Comparison of ENCODE assay signal across 26 cellular contexts in genomic region chr14:90421001-90421580, GRCh38. TPM values are rescaled to one million over a fixed set of nuclear protein-coding genes. Genes with fewer than 3 reads are reported as not detected.
DNase-seq lines count a peak whose midpoint lies in the region; ATAC-seq and TF ChIP-seq lines count a peak whose summit lies in the region.
"Had no signal": no experiment of that assay in that cellular context is flagged by ENCODE, and none has a peak within 500 bp of the region (broad histone marks: within the 10 kb centered on the region; RNA-seq: fewer than 3 reads in every experiment).

No MANE protein-coding gene starts in this region.

- 0 out of 3 replicates have a peak overlapping the region, but pooled peaks have one; percentile 22 for H2BK15ac ChIP-seq in IMR-90 (ENCODE audit: low read depth, low read length)

- no peak overlapping the region for H3K18ac ChIP-seq in IMR-90 (ENCODE audit: low read depth, low read length)

- H3K9ac ChIP-seq in IMR-90 (ENCODE audit: low read depth, low read length): no peak overlapping the region

- no peaks in the 10 kb centered on the region for H3K79me1 ChIP-seq in IMR-90 (ENCODE audit: low read depth in 1 of 2, low read length in 2 of 2)

- H3K27me3 ChIP-seq in IMR-90 (ENCODE audit: control insufficient read depth, insufficient read depth, low read length) (no peaks in the 10 kb centered on the region), heart left ventricle (no peaks in the 10 kb centered on the region)
- H3K27me3 ChIP-seq: SJCRH30 had no signal

- H3K27ac ChIP-seq in IMR-90 (ENCODE audit: insufficient read depth, low read length) (no peak overlapping the region), heart left ventricle (no peak overlapping the region)
- H3K27ac ChIP-seq: A549, PC-9, SJCRH30 had no signal

- no peaks in the 10 kb centered on the region for H4K20me1 ChIP-seq in IMR-90 (ENCODE audit: insufficient read depth, low read length)

- H4K5ac ChIP-seq in IMR-90 (ENCODE audit: low read depth, low read length): no peak overlapping the region

- H3K9me3 ChIP-seq in IMR-90 (ENCODE audit: control insufficient read depth, insufficient read depth, low read length): no peaks in the 10 kb centered on the region
- H3K9me3 ChIP-seq in heart left ventricle: peaks cover 0 to 4% (median 0%) of the 10 kb centered on the region in 12 donors
- H3K9me3 ChIP-seq: Caco-2, SJCRH30 had no signal

- CTCF ChIA-PET in IMR-90 (lab: Yijun Ruan, JAX): interaction anchor here (0.6 kb wide), 1 partner anchor 16 kb away, joined by 3 read pairs; no protein-coding TSS in a partner anchor

- no peak overlapping the region for H3K23ac ChIP-seq in IMR-90 (ENCODE audit: low read depth, low read length)

- DNase-seq in IMR-90 (no peak), NCI-H2227 treated with DMSO at 0.1 percent for 48 hours (lab: John Stamatoyannopoulos, UW) (peak; percentile 67), mesenteric fat pad (ENCODE audit: low spot score) (peak; percentile 72), retina (peak; percentile 46), heart left ventricle (no peak)
- no peak for DNase-seq in activated CD4-positive, alpha-beta T cell treated with anti-CD3 and anti-CD28 coated beads for 48 hours
- DNase-seq: AML-193; C1 segment of cervical spinal cord; Caco-2; CD4-positive, alpha-beta memory T cell; GOT3; HCEC 1CT; Kasumi-1; NCI-H1105; NCI-H1694; NCI-H2081; NCI-H2171; NCI-H82; PC-9; SJCRH30 had no signal

- H3K56ac ChIP-seq in IMR-90 (ENCODE audit: extremely low read depth, insufficient read depth, low read length): no peak overlapping the region

- H2AK9ac ChIP-seq in IMR-90 (replicated peaks; ENCODE audit: low read depth, low read length, poor library complexity): peak overlapping the region; percentile 3

- H3K9me1 ChIP-seq in IMR-90 (ENCODE audit: insufficient read depth, low read length): peaks cover 3% of the 10 kb centered on the region; the same call in 1 of the 2 replicates

- POLR2A ChIA-PET in IMR-90 (lab: Charles Lee; ENCODE audit: unreplicated experiment): no interaction called here

- H2AFZ ChIP-seq in IMR-90 (replicated peaks; ENCODE audit: low read length, poor library complexity): no peak overlapping the region
- H2AFZ ChIP-seq: PC-9 had no signal

- no peak overlapping the region for H2AK5ac ChIP-seq in IMR-90 (ENCODE audit: low read depth, low read length)

- in situ Hi-C loops in IMR-90 (cut with MboI; ENCODE audit: low sequenced_read_pairs): no loop called here

- 67% methylated on average over 2 of the region's 7 CpGs; no CpG with 5 or more reads in 1 of the 2 experiments for WGBS in IMR-90 (ENCODE audit: extremely low coverage in 2 of 2, insufficient read length in 1 of 2), 2 experiments
- WGBS in heart left ventricle, 4 donors: 87 to 94% (median 92%) methylated on average over 6 to 7 of the region's 7 CpGs

- H3K14ac ChIP-seq in IMR-90 (replicated peaks; ENCODE audit: low read depth, low read length): no peak overlapping the region

- intact Hi-C loops in IMR-90 (cut with micrococcal nuclease): no loop called here
- intact Hi-C loops in heart left ventricle (cut with DNase I): loop anchor here in 1 of 10 donors (10.0 kb wide), 1 partner anchor 74 kb away; no protein-coding TSS in a partner anchor

- dilution Hi-C loops in IMR-90 (cut with HindIII; ENCODE audit: low sequenced_read_pairs, unreplicated experiment): no loop called here

- no peaks in the 10 kb centered on the region for H3K36me3 ChIP-seq in IMR-90 (ENCODE audit: control insufficient read depth, insufficient read depth, low read length)
- no peaks in the 10 kb centered on the region for H3K36me3 ChIP-seq in heart left ventricle
- H3K36me3 ChIP-seq: SJCRH30 had no signal

- no peak for TF ChIP-seq CTCF in IMR-90 (conservative IDR thresholded peaks at IDR 0.05; ENCODE audit: low read depth, low read length)
- no peak for TF ChIP-seq CTCF in heart left ventricle (IDR thresholded peaks at IDR 0.05)

- no peak overlapping the region for H4K91ac ChIP-seq in IMR-90 (ENCODE audit: insufficient read depth, low read depth, low read length)

- H2BK5ac ChIP-seq in IMR-90 (ENCODE audit: low read depth, low read length, poor library complexity, severe bottlenecking): no peak overlapping the region

- TF ChIP-seq POLR2A in IMR-90 (IDR thresholded peaks at IDR 0.05; ENCODE audit: low read depth, low read length) (no peak), heart left ventricle (IDR thresholded peaks at IDR 0.05) (no peak)

- no peak overlapping the region for H4K8ac ChIP-seq in IMR-90 (ENCODE audit: low read depth in 2 of 2, low read length in 2 of 2)

- no peaks in the 10 kb centered on the region for H3K4me1 ChIP-seq in IMR-90 (ENCODE audit: control insufficient read depth, insufficient read depth, low read length)
- peaks cover 0 to 24% (median 11%) of the 10 kb centered on the region in 12 donors for H3K4me1 ChIP-seq in heart left ventricle
- H3K4me1 ChIP-seq: Caco-2 had no signal

- no peak for ATAC-seq in IMR-90 (ENCODE audit: low read depth)
- ATAC-seq in heart left ventricle: no peak
- no peak for ATAC-seq in HG02642 (IDR thresholded peaks at IDR 0.05; ENCODE audit: poor library complexity, unreplicated experiment)
- ATAC-seq: A549, GM12878, K562, Right ventricle myocardium inferior, SK-N-SH treated with all-trans-retinoic acid at 6 μM for 48 hours had no signal

- no peak overlapping the region for H3K4me2 ChIP-seq in IMR-90 (ENCODE audit: low read depth, low read length)
- H3K4me2 ChIP-seq: A549, PC-9 had no signal

- no TSS peak for BruUV-seq in IMR-90 (replicated peaks; lab: Mats Ljungman, UMichigan)

- no peak overlapping the region for H2BK120ac ChIP-seq in IMR-90 (ENCODE audit: low read depth, low read length)

- TF ChIP-seq RAD21 in IMR-90 (IDR thresholded peaks at IDR 0.05; ENCODE audit: low read length): no peak

- H3K4ac ChIP-seq in IMR-90 (ENCODE audit: low read depth, low read length): no peak overlapping the region

- H2BK20ac ChIP-seq in IMR-90 (ENCODE audit: low read depth, low read length): no peak overlapping the region

- no peak overlapping the region for H3K4me3 ChIP-seq in IMR-90 (ENCODE audit: insufficient read depth, low read depth, low read length)
- H3K4me3 ChIP-seq in heart left ventricle: no peak overlapping the region
- H3K4me3 ChIP-seq: A549, GM12878, K562, PC-9, SJCRH30 had no signal

TF ChIP-seq in IMR-90, 13 proteins besides CTCF, POLR2A, EP300 and RAD21:
- no peak for TF ChIP-seq USF2 (IDR thresholded peaks at IDR 0.05; ENCODE audit: low read depth, low read length)
- no peak for TF ChIP-seq MXI1 (IDR thresholded peaks at IDR 0.05; ENCODE audit: borderline replicate concordance, low read depth, low read length)
- no peak for TF ChIP-seq FOS (IDR thresholded peaks at IDR 0.05; ENCODE audit: low read depth, low read length)
- no peak for TF ChIP-seq CHD1 (IDR thresholded peaks at IDR 0.05; ENCODE audit: low read depth, low read length)
- no peak for TF ChIP-seq SMC3 (IDR thresholded peaks at IDR 0.05; ENCODE audit: low read depth, low read length)
- TF ChIP-seq RFX5 (IDR thresholded peaks at IDR 0.05; ENCODE audit: low read depth, low read length): no peak
- no peak for TF ChIP-seq RCOR1 (IDR thresholded peaks at IDR 0.05; ENCODE audit: insufficient replicate concordance, low read length)
- no peak for TF ChIP-seq CEBPB (IDR thresholded peaks at IDR 0.05; ENCODE audit: low read depth, low read length)
- TF ChIP-seq NFE2L2 (IDR thresholded peaks at IDR 0.05; ENCODE audit: low read depth, low read length): no peak
- TF ChIP-seq BHLHE40 (IDR thresholded peaks at IDR 0.05; ENCODE audit: low read depth, low read length): no peak
- no peak for TF ChIP-seq MAZ (IDR thresholded peaks at IDR 0.05; ENCODE audit: borderline replicate concordance, low read depth, low read length)
- no peak for TF ChIP-seq MAFK (IDR thresholded peaks at IDR 0.05; ENCODE audit: low read depth, low read length)
TF ChIP-seq in IMR-90: peak in this region for 0.

RNA-seq across cellular contexts. Expression of gene CALM1, which starts 24.3 kb away (rescaled TPM):
- total RNA-seq in IMR-90 (2012; rRNA removed): 72.9 and 206 TPM in 2 replicates
- 188 and 231 TPM in 2 replicates for polyA plus RNA-seq in IMR-90 (2012; rRNA removed)
- polyA plus RNA-seq in IMR-90 (2012; cell fraction: cytosol; rRNA removed): 282 and 543 TPM in 2 replicates
- 112 and 173 TPM in 2 replicates for polyA plus RNA-seq in IMR-90 (2012; cell fraction: nucleus; rRNA removed; ENCODE audit: low replicate concordance)
- total RNA-seq in mesenteric fat pad: 549 TPM
- 100 to 1,000 TPM; 397 to 784 (median 503) TPM for total RNA-seq in heart left ventricle
- 100 to 1,000 TPM; 307 to 388 TPM for polyA plus RNA-seq in heart left ventricle

Comparison
In these comparisons a context has a peak if more than half of its experiments do, and no peak if none do; other contexts are left out.
1. DNase-seq: peak in NCI-H2227 treated with DMSO at 0.1 percent for 48 hours (single experiment), mesenteric fat pad (single experiment) and retina (single experiment); none in IMR-90 (single experiment), heart left ventricle (0 of 5) and activated CD4-positive, alpha-beta T cell treated with anti-CD3 and anti-CD28 coated beads for 48 hours (single experiment).